In the genomic region with DNA sequence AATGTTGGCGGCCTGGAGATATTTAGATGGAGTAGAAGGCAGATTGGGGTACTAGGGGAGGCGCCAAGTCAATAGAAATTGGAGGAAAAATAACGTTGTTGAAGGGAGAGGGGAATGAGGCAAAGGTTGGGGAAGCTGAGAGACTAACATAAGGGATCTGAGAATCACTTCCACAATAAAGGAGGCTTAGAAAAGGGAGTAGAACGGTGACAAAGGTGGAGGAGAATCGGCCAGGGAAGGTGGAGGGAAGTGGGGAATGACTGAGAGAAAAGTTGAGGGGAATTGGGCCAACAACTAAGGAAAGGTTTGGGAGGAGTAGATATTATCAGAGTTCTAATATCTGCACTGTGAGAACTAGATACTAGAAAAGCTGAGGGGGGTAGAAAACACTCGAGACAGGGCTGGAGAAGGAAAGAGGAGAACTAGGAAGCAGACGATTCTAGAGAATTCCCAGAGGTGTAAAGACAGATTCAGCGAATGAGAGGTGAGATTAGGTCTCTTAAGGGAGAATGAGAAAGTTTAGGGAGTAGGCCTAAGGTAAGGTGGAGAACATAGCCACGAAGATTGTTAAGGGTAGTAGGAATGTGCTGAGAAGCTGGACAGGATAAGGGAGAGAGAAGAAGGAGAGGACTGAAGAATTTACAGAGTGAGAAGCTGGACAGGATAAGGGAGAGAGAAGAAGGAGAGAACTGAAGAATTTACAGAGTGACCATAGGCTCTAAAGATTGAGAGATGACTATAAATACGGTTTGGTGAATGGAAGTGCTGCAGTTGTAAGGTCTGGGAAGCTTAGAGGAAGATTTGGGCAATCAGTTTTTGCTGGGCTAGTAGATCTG, we compare ENCODE assay signal across 8 cellular contexts. TPM values are rescaled to one million over a fixed set of nuclear protein-coding genes. Genes with fewer than 3 reads are reported as not detected.
DNase-seq lines count a peak whose midpoint lies in the region; ATAC-seq and TF ChIP-seq lines count a peak whose summit lies in the region.

No MANE protein-coding gene starts in this region.

- peaks cover 5% of the 10 kb centered on the region for H3K36me3 Mint-ChIP-seq in endothelial cell (ENCODE audit: low read depth, unreplicated experiment)

- H3K36me3 ChIP-seq in SJCRH30 (peaks cover 14% of the 10 kb centered on the region), skeletal muscle satellite cell (ENCODE audit: insufficient read depth, low read length) (peaks cover 8% of the 10 kb centered on the region)

- TF ChIP-seq CTCF in foreskin fibroblast (IDR thresholded peaks at IDR 0.05; ENCODE audit: low read depth, low read length) (no peak), endothelial cell (IDR thresholded peaks at IDR 0.05; ENCODE audit: unreplicated experiment) (no peak)

- peak overlapping the region; percentile 91 for H3K9ac ChIP-seq in skeletal muscle satellite cell (ENCODE audit: low read depth, low read length)

- H3K27ac ChIP-seq in SJCRH30 = peak overlapping the region; percentile 48

- H3K9me3 ChIP-seq in SJCRH30 (replicated peaks) (no peaks in the 10 kb centered on the region), skeletal muscle satellite cell (replicated peaks; ENCODE audit: low read length) (no peaks in the 10 kb centered on the region)

- H3K4me3 ChIP-seq in GM08714 (ENCODE audit: low read length) (peak overlapping the region; percentile 85), SJCRH30 (peak overlapping the region; percentile 77), foreskin fibroblast (ENCODE audit: low read depth in 1 of 2, low read length in 2 of 2) (peak overlapping the region; percentile 91 to 100), skeletal muscle satellite cell (ENCODE audit: low read length) (peak overlapping the region; percentile 82)

- DNase-seq in SJCRH30 (peak in 1 of 2 experiments; percentile 11), foreskin fibroblast (peak in 1 of 2 donors; percentile 20), endothelial cell (ENCODE audit: low spot score) (no peak), NCI-H345 (lab: John Stamatoyannopoulos, UW) (no peak)

- peaks cover 6% of the 10 kb centered on the region; the same call in 1 of the 2 replicates for H3K4me1 ChIP-seq in SJCRH30
- peaks cover 20% of the 10 kb centered on the region for H3K4me1 ChIP-seq in skeletal muscle satellite cell (ENCODE audit: control insufficient read depth, insufficient read depth, low read length)

- H3K4me2 ChIP-seq in skeletal muscle satellite cell (ENCODE audit: low read length) = peak overlapping the region; percentile 82

- H3K27me3 Mint-ChIP-seq in endothelial cell (ENCODE audit: unreplicated experiment) = no peaks in the 10 kb centered on the region

- no peak overlapping the region for H3K27ac Mint-ChIP-seq in endothelial cell (ENCODE audit: unreplicated experiment)

- no peaks in the 10 kb centered on the region for H3K9me3 Mint-ChIP-seq in endothelial cell (ENCODE audit: unreplicated experiment)

- H3K27me3 ChIP-seq in SJCRH30 (no peaks in the 10 kb centered on the region), skeletal muscle satellite cell (ENCODE audit: control insufficient read depth, insufficient read depth, low read length) (no peaks in the 10 kb centered on the region)

- ATAC-seq in HG03139 (IDR thresholded peaks at IDR 0.05; ENCODE audit: unreplicated experiment) (no peak), HG02610 (IDR thresholded peaks at IDR 0.05; ENCODE audit: unreplicated experiment) (no peak)

- H3K4me3 Mint-ChIP-seq in endothelial cell (ENCODE audit: unreplicated experiment) = no peak overlapping the region

- H3K4me1 Mint-ChIP-seq in endothelial cell (ENCODE audit: unreplicated experiment) = peaks cover 3% of the 10 kb centered on the region

RNA-seq across cellular contexts. Expression of gene PPME1, which starts 0.8 kb away (rescaled TPM):
- total RNA-seq in SJCRH30 (2014; rRNA removed; shearing (Covaris generic)) = 52.7 and 56.5 TPM in 2 replicates
- 23.3 and 58.5 TPM in 2 replicates for total RNA-seq in skeletal muscle satellite cell (2012; rRNA removed)
- 27.2 TPM for total RNA-seq in endothelial cell (ENCODE audit: unreplicated experiment)

RNA-seq across cellular contexts. Expression of gene C2CD3, which starts 1.0 kb away (rescaled TPM):
- 27.5 and 31.3 TPM in 2 replicates for total RNA-seq in SJCRH30 (2014; rRNA removed; shearing (Covaris generic))
- 10.9 and 12.2 TPM in 2 replicates for total RNA-seq in skeletal muscle satellite cell (2012; rRNA removed)
- 23.9 TPM for total RNA-seq in endothelial cell (ENCODE audit: unreplicated experiment)
